ENCODE assay signal across 17 cellular contexts in genomic region chr11:2919837-2920236, GRCh38. TPM values are rescaled to one million over a fixed set of nuclear protein-coding genes. Genes with fewer than 3 reads are reported as not detected.
DNase-seq lines count a peak whose midpoint lies in the region; ATAC-seq, FAIRE-seq and TF ChIP-seq lines count a peak whose summit lies in the region.
"Had no signal": no experiment of that assay in that cellular context is flagged by ENCODE, and none has a peak within 500 bp of the region (broad histone marks: within the 10 kb centered on the region; RNA-seq: fewer than 3 reads in every experiment).

No MANE protein-coding gene starts in this region.

- ATAC-seq in heart right ventricle (peak in 6 of 8 donors; percentile 5 to 47 (median 20)), left ventricle myocardium superior (no peak), HG03432 (IDR thresholded peaks at IDR 0.05; ENCODE audit: unreplicated experiment) (no peak), GM18870 (IDR thresholded peaks at IDR 0.05; ENCODE audit: unreplicated experiment) (no peak)
- ATAC-seq in stimulated activated effector memory CD8-positive, alpha-beta T cell treated with anti-CD3 and anti-CD28 coated beads, Interleukin-12 subunit alpha, Interleukin-12 subunit beta, amount 100 ng/mL, for 72 hours, result no peak
- ATAC-seq: GM12878 had no signal

- H3K9me3 ChIP-seq in heart right ventricle (no peaks in the 10 kb centered on the region), kidney (ENCODE audit: control insufficient read depth in 1 of 2, low read length in 2 of 2) (no peaks in the 10 kb centered on the region)
- H3K9me3 ChIP-seq in BLaER1 treated with 17β-estradiol and CSF1 and Interleukin-3, amounts not matched to agents 10 nM and 100 nM (replicated peaks in 1 of 11), result no peaks in the 10 kb centered on the region

- peak overlapping the region in 3 of 10 donors; percentile 30 to 60 (median 36) for H3K27ac ChIP-seq in heart right ventricle
- peak overlapping the region in 2 of 11 experiments; percentile 25 to 30; a peak in 2 of 22 replicates for H3K27ac ChIP-seq in BLaER1 treated with 17β-estradiol and CSF1 and Interleukin-3, amounts not matched to agents 10 nM and 100 nM
- H3K27ac ChIP-seq in kidney (ENCODE audit: low read depth in 2 of 2, low read length in 2 of 2), result no peak overlapping the region
- H3K27ac ChIP-seq: C4-2B, GM23248 had no signal

- H3K27ac Mint-ChIP-seq in stimulated activated effector memory CD8-positive, alpha-beta T cell treated with anti-CD3 and anti-CD28 coated beads, Interleukin-12 subunit alpha, Interleukin-12 subunit beta, amount 100 ng/mL, for 72 hours, result peak overlapping the region; percentile 52

- no peaks in the 10 kb centered on the region for H3K36me3 ChIP-seq in heart right ventricle
- no peaks in the 10 kb centered on the region; a peak in 1 of 22 replicates for H3K36me3 ChIP-seq in BLaER1 treated with 17β-estradiol and CSF1 and Interleukin-3, amounts not matched to agents 10 nM and 100 nM
- H3K36me3 ChIP-seq in kidney (ENCODE audit: control insufficient read depth in 1 of 2, insufficient read depth in 2 of 2, low read length in 2 of 2), result no peaks in the 10 kb centered on the region

- H3K4me1 Mint-ChIP-seq in stimulated activated effector memory CD8-positive, alpha-beta T cell treated with anti-CD3 and anti-CD28 coated beads, Interleukin-12 subunit alpha, Interleukin-12 subunit beta, amount 100 ng/mL, for 72 hours, result no peaks in the 10 kb centered on the region

- H4K20me1 ChIP-seq in BLaER1 treated with 17β-estradiol and CSF1 and Interleukin-3, amounts not matched to agents 10 nM and 100 nM, result peaks cover 0 to 62% (median 0%) of the 10 kb centered on the region in 11 experiments; a peak in 7 of 22 replicates

- no peak for TF ChIP-seq CTCF in heart right ventricle (IDR thresholded peaks at IDR 0.05)
- no peak for TF ChIP-seq CTCF in kidney (IDR thresholded peaks at IDR 0.05; ENCODE audit: borderline replicate concordance, extremely low read depth, insufficient read depth)

- DNase-seq in heart right ventricle (no peak), left ventricle myocardium superior (no peak), kidney (peak; percentile 69)
- no peak for DNase-seq in stimulated activated effector memory CD8-positive, alpha-beta T cell treated with anti-CD3 and anti-CD28 coated beads, Interleukin-12 subunit alpha, Interleukin-12 subunit beta, amount 100 ng/mL, for 72 hours (ENCODE audit: low spot score in 2 of 2)
- DNase-seq: 8988T; ACHN; CD4-positive, alpha-beta memory T cell; DMS79; GM23248 had no signal

- 61 to 67% methylated on average over 13 of the region's 13 CpGs for WGBS in heart right ventricle, 2 donors

- H3K9me3 Mint-ChIP-seq in stimulated activated effector memory CD8-positive, alpha-beta T cell treated with anti-CD3 and anti-CD28 coated beads, Interleukin-12 subunit alpha, Interleukin-12 subunit beta, amount 100 ng/mL, for 72 hours, result no peaks in the 10 kb centered on the region
- H3K9me3 Mint-ChIP-seq: CD4-positive, alpha-beta memory T cell; IgD-negative memory B cell had no signal

- H3K4me1 ChIP-seq in heart right ventricle, result peaks cover 0 to 20% (median 4%) of the 10 kb centered on the region in 9 donors
- peaks cover 14 to 86% (median 71%) of the 10 kb centered on the region in 10 experiments for H3K4me1 ChIP-seq in BLaER1 treated with 17β-estradiol and CSF1 and Interleukin-3, amounts not matched to agents 10 nM and 100 nM
- H3K4me1 ChIP-seq in kidney (ENCODE audit: control insufficient read depth in 1 of 2, insufficient read depth in 1 of 2, low read depth in 1 of 2, low read length in 2 of 2), result peaks cover 2 to 4% of the 10 kb centered on the region in 2 donors

- intact Hi-C loops in heart right ventricle (cut with DNase I) (no loop called here), left ventricle myocardium superior (cut with micrococcal nuclease) (no loop called here), kidney (cut with DNase I) (no loop called here)

- H3K4me2 ChIP-seq in BLaER1 treated with 17β-estradiol and CSF1 and Interleukin-3, amounts not matched to agents 10 nM and 100 nM, result peak overlapping the region; percentile 42 to 100 (median 78)

- H3K4me3 Mint-ChIP-seq in stimulated activated effector memory CD8-positive, alpha-beta T cell treated with anti-CD3 and anti-CD28 coated beads, Interleukin-12 subunit alpha, Interleukin-12 subunit beta, amount 100 ng/mL, for 72 hours, result no peak overlapping the region
- H3K4me3 Mint-ChIP-seq: CD4-positive, alpha-beta memory T cell; IgD-negative memory B cell had no signal

- FAIRE-seq in kidney (lab: Jason Lieb, UNC), result no peak
- FAIRE-seq: GM12878, GM18507, H54 had no signal

- H3K27me3 ChIP-seq in heart right ventricle, result no peaks in the 10 kb centered on the region
- no peaks in the 10 kb centered on the region for H3K27me3 ChIP-seq in BLaER1 treated with 17β-estradiol and CSF1 and Interleukin-3, amounts not matched to agents 10 nM and 100 nM

- no peaks in the 10 kb centered on the region for H3K36me3 Mint-ChIP-seq in stimulated activated effector memory CD8-positive, alpha-beta T cell treated with anti-CD3 and anti-CD28 coated beads, Interleukin-12 subunit alpha, Interleukin-12 subunit beta, amount 100 ng/mL, for 72 hours
- H3K36me3 Mint-ChIP-seq: CD4-positive, alpha-beta memory T cell; IgD-negative memory B cell had no signal

- H3K4me3 ChIP-seq in heart right ventricle (no peak overlapping the region), kidney (ENCODE audit: low read length in 2 of 2) (no peak overlapping the region)
- no peak overlapping the region for H3K4me3 ChIP-seq in BLaER1 treated with 17β-estradiol and CSF1 and Interleukin-3, amounts not matched to agents 10 nM and 100 nM
- H3K4me3 ChIP-seq: GM12878, GM23248 had no signal

- H3K9ac ChIP-seq in BLaER1 treated with 17β-estradiol and CSF1 and Interleukin-3, amounts not matched to agents 10 nM and 100 nM, result peak overlapping the region in 6 of 11 experiments; percentile 19 to 59 (median 36); a peak in 9 of 22 replicates
- no peak overlapping the region for H3K9ac ChIP-seq in kidney (ENCODE audit: low read length in 2 of 2)
- H3K9ac ChIP-seq: GM23248 had no signal

RNA-seq across cellular contexts. Expression of gene PHLDA2, which starts 9.4 kb away (rescaled TPM):
- total RNA-seq in heart right ventricle, result 1 to 10 TPM in 3 of 10 donors, under 1 TPM in 6, not detected in 1; 0.39 to 2.8 (median 0.80) TPM
- 10 to 100 TPM in 1 of 2 donors, 1 to 10 TPM in 1; 1.6 to 14.2 TPM for polyA plus RNA-seq in heart right ventricle
- total RNA-seq in left ventricle myocardium superior, result 0.99 TPM
- total RNA-seq in kidney, result 19.7 TPM
- 9.0 TPM for polyA plus RNA-seq in kidney (ENCODE audit: insufficient read depth, low read depth, low replicate concordance)
- polyA plus RNA-seq: IgD-negative memory B cell had no signal

RNA-seq across cellular contexts. Expression of gene CDKN1C, which starts 34.3 kb away (rescaled TPM):
- total RNA-seq in heart right ventricle (10 to 100 TPM; 16.9 to 48.0 (median 25.4) TPM), left ventricle myocardium superior (42.0 TPM), kidney (54.8 TPM)
- polyA plus RNA-seq in heart right ventricle (10 to 100 TPM; 50.3 to 55.3 TPM), kidney (ENCODE audit: insufficient read depth, low read depth, low replicate concordance) (192 TPM)
- polyA plus RNA-seq: IgD-negative memory B cell had no signal

Comparison
In these comparisons a context has a peak if more than half of its experiments do, and no peak if none do; other contexts are left out.
1. ATAC-seq: peak in heart right ventricle (6 of 8); none in left ventricle myocardium superior (single experiment), stimulated activated effector memory CD8-positive, alpha-beta T cell treated with anti-CD3 and anti-CD28 coated beads, Interleukin-12 subunit alpha, Interleukin-12 subunit beta, amount 100 ng/mL, for 72 hours (single experiment), HG03432 (single experiment) and GM18870 (single experiment).
2. H3K9ac ChIP-seq: peak in BLaER1 treated with 17β-estradiol and CSF1 and Interleukin-3, amounts not matched to agents 10 nM and 100 nM (6 of 11); none in kidney (0 of 2).